Comparison of ENCODE assay signal across 8 cellular contexts in the genomic region with DNA sequence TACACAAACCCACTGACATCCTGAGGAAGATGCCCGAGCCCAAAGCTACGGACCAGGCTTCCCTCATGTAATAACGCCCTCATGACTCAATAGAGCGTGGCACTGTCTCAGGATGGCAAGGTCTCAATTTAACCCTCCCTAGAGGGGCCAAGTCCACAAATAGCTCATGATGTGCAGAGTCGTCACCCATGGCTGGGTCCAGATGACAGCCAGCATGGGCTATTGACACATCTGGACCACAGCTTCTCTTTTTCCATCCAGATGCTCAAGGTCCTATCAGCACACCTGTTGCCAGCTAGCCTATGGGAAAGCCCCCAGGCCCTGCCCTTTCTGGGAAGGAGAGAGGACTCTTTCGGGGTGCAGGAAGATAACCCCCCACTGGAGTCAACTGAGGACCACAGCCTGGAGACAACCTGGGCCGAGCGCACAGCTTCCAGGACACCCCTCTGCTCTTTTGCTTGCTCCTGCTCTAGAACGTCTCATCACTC. TPM values are rescaled to one million over a fixed set of nuclear protein-coding genes. Genes with fewer than 3 reads are reported as not detected.
DNase-seq lines count a peak whose midpoint lies in the region; ATAC-seq and TF ChIP-seq lines count a peak whose summit lies in the region.

No MANE protein-coding gene starts in this region.

- POLR2A ChIA-PET in Caco-2 (lab: Charles Lee): no interaction called here

- ATAC-seq in GM21447 (IDR thresholded peaks at IDR 0.05; ENCODE audit: unreplicated experiment) (peak; percentile 41), lower lobe of right lung (peak in 1 of 2 donors; percentile 16), foreskin keratinocyte (no peak)

- peaks cover 79% of the 10 kb centered on the region for H3K4me1 ChIP-seq in Loucy (ENCODE audit: insufficient read depth, low read length, poor library complexity, severe bottlenecking)
- H3K4me1 ChIP-seq in lower lobe of right lung: peaks cover 55% of the 10 kb centered on the region
- peaks cover 14% of the 10 kb centered on the region for H3K4me1 ChIP-seq in foreskin keratinocyte
- no peaks in the 10 kb centered on the region for H3K4me1 ChIP-seq in Caco-2

- H3K36me3 ChIP-seq in Loucy (ENCODE audit: insufficient read depth, low read length) (0 out of 2 replicates have a peak, but pooled peaks cover under 1% of the 10 kb centered on the region), lower lobe of right lung (no peaks in the 10 kb centered on the region), Caco-2 (ENCODE audit: control insufficient read depth, insufficient read depth, low read length) (no peaks in the 10 kb centered on the region)

- peak; percentile 55 for TF ChIP-seq POLR2A in GM15510 (IDR thresholded peaks at IDR 0.05; ENCODE audit: borderline replicate concordance, extremely low read depth, insufficient read length)

- H3K79me2 ChIP-seq in Loucy (ENCODE audit: insufficient read depth, low read length): peaks cover 83% of the 10 kb centered on the region

- H3K27me3 ChIP-seq in Loucy (ENCODE audit: insufficient read depth, low read length, poor library complexity, severe bottlenecking) (peaks cover 3% of the 10 kb centered on the region), lower lobe of right lung (ENCODE audit: low read depth) (no peaks in the 10 kb centered on the region), foreskin keratinocyte (peaks cover 12% of the 10 kb centered on the region), Caco-2 (replicated peaks; ENCODE audit: control insufficient read depth, insufficient read depth, low read length) (no peaks in the 10 kb centered on the region)

- no peaks in the 10 kb centered on the region for H3K9me2 ChIP-seq in Loucy (replicated peaks; ENCODE audit: low read depth, low read length)

- no TSS peak for BruUV-seq in Caco-2 (replicated peaks; lab: Mats Ljungman, UMichigan)

- DNase-seq in lower lobe of right lung (no peak), middle frontal gyrus (ENCODE audit: extremely low spot score, low spot score) (no peak), activated gamma-delta T cell treated with Interleukin-2 at 50 U/mL for 16 hours (no peak), foreskin keratinocyte (no peak), Caco-2 (no peak)

- H3K27me3 Mint-ChIP-seq in Caco-2 (ENCODE audit: insufficient read depth, unreplicated experiment): no peaks in the 10 kb centered on the region

- CTCF ChIA-PET in Caco-2 (lab: Charles Lee): no interaction called here

- H3K9me3 Mint-ChIP-seq in Caco-2 (ENCODE audit: unreplicated experiment): no peaks in the 10 kb centered on the region

- no peak overlapping the region for H3K4me3 Mint-ChIP-seq in Caco-2 (ENCODE audit: unreplicated experiment)

- H3K4me1 Mint-ChIP-seq in Caco-2 (ENCODE audit: low read depth, unreplicated experiment): no peaks in the 10 kb centered on the region

- no peaks in the 10 kb centered on the region for H3K36me3 Mint-ChIP-seq in Caco-2 (ENCODE audit: insufficient read depth, unreplicated experiment)

- peaks cover 67% of the 10 kb centered on the region for H4K20me1 ChIP-seq in Loucy (ENCODE audit: insufficient read depth, low read length, poor library complexity, severe bottlenecking)

- H3K9me3 ChIP-seq in Loucy (ENCODE audit: insufficient read depth, low read depth, low read length) (no peaks in the 10 kb centered on the region), lower lobe of right lung (no peaks in the 10 kb centered on the region), Caco-2 (no peaks in the 10 kb centered on the region)

- peak overlapping the region; percentile 90 for H3K4me3 ChIP-seq in Loucy (ENCODE audit: low read length, poor library complexity, severe bottlenecking)
- peak overlapping the region; percentile 57 for H3K4me3 ChIP-seq in lower lobe of right lung
- no peak overlapping the region for H3K4me3 ChIP-seq in Caco-2 (ENCODE audit: low read depth, low read length)

- H3K27ac Mint-ChIP-seq in Caco-2 (ENCODE audit: unreplicated experiment): no peak overlapping the region

- H2AFZ ChIP-seq in Loucy (ENCODE audit: low read length): no peak overlapping the region

- TF ChIP-seq CTCF in Loucy (conservative IDR thresholded peaks at IDR 0.05; ENCODE audit: low read length) (no peak), lower lobe of right lung (IDR thresholded peaks at IDR 0.05) (no peak), foreskin keratinocyte (conservative IDR thresholded peaks at IDR 0.05) (no peak), Caco-2 (IDR thresholded peaks at IDR 0.05; ENCODE audit: insufficient read depth in 1 of 2, low read depth in 1 of 2, low read length in 1 of 2, severe bottlenecking in 1 of 2, unreplicated experiment in 1 of 2) (no peak)

- intact Hi-C loops in lower lobe of right lung (cut with DNase I): no loop called here
- intact Hi-C loops in Caco-2 (cut with micrococcal nuclease; ENCODE audit: unreplicated experiment): no loop called here

- peak overlapping the region; percentile 92 for H3K27ac ChIP-seq in lower lobe of right lung
- H3K27ac ChIP-seq in foreskin keratinocyte: no peak overlapping the region

- H3F3A ChIP-seq in Loucy (ENCODE audit: low read depth): no peaks in the 10 kb centered on the region

- peak overlapping the region; percentile 100 for H3K4me2 ChIP-seq in Loucy (ENCODE audit: low read depth, low read length, poor library complexity, severe bottlenecking)

- H3K9ac ChIP-seq in Loucy (ENCODE audit: low read depth, low read length, poor library complexity, severe bottlenecking): peak overlapping the region; percentile 96

RNA-seq across cellular contexts. Expression of a gene that starts 2.8 kb away (rescaled TPM):
- total RNA-seq in lower lobe of right lung (544 TPM), foreskin keratinocyte (not detected in 2 replicates), Caco-2 (2022) (0.14 TPM in 1 of 2 replicates, not detected in the other)
- 0.02 and 0.04 TPM in 2 replicates for polyA plus RNA-seq in foreskin keratinocyte

RNA-seq across cellular contexts. Expression of a gene that starts 31.3 kb away (rescaled TPM):
- total RNA-seq in lower lobe of right lung: not detected
- total RNA-seq in foreskin keratinocyte: 0.07 and 0.14 TPM in 2 replicates
- 0.07 TPM in 1 of 2 replicates, not detected in the other for polyA plus RNA-seq in foreskin keratinocyte
- total RNA-seq in Caco-2 (2022): not detected in 2 replicates

Comparison
In these comparisons a context has a peak if more than half of its experiments do, and no peak if none do; other contexts are left out.
1. RNA of a gene that starts 2.8 kb away (total RNA-seq): 544 TPM in lower lobe of right lung (single experiment); not detected in foreskin keratinocyte and 0.14 TPM in Caco-2; every median in the first group is over 100 times any median in the second.